ENCODE assay signal across 19 cellular contexts in genomic region chr12:89206375-89206774, GRCh38.
"Had no signal": no experiment of that assay in that cellular context is flagged by ENCODE, and none has a peak within 500 bp of the region (broad histone marks: within the 10 kb centered on the region; RNA-seq: fewer than 3 reads in every experiment).

No MANE protein-coding gene starts in this region.

- H3K9me3 Mint-ChIP-seq: activated CD4-positive, alpha-beta memory T cell treated with anti-CD3 and anti-CD28 coated beads for 36 hours; WTC11 had no signal

- DNase-seq: activated CD4-positive, alpha-beta memory T cell treated with anti-CD3 and anti-CD28 coated beads for 36 hours; activated CD4-positive, alpha-beta T cell treated with anti-CD3 and anti-CD28 coated beads for 36 hours; activated naive CD4-positive, alpha-beta T cell; activated naive CD8-positive, alpha-beta T cell treated with anti-CD3 and anti-CD28 coated beads, Interleukin-2, amount 10 ng/mL, durations not matched to agents 7 days and 5 days; activated T-cell treated with anti-CD3 and anti-CD28 coated beads for 4 hours; amygdala; erythroblast; foreskin melanocyte; head of caudate nucleus; stimulated activated CD4-positive, alpha-beta T cell treated with anti-CD3 and anti-CD28 coated beads, Interleukin-12 subunit alpha, Interleukin-12 subunit beta, amount 100 ng/mL, for 4 hours; stimulated activated CD4-positive, alpha-beta T cell treated with anti-CD3 and anti-CD28 coated beads, Interleukin-1b, Interleukin-23, amount 100 ng/mL, for 48 hours; stimulated activated CD8-positive, alpha-beta memory T cell treated with anti-CD3 and anti-CD28 coated beads, Interleukin-4, amount 100 ng/mL, for 48 hours; stimulated activated naive CD4-positive, alpha-beta T cell; T-helper 2 cell; thyroid gland had no signal

- H3K27ac ChIP-seq: prostate gland, right atrium auricular region, thyroid gland had no signal

- H3K27me3 ChIP-seq: right atrium auricular region, thyroid gland had no signal

- H3K9me3 ChIP-seq: prostate gland, right atrium auricular region, thyroid gland had no signal

- H3K4me1 ChIP-seq: prostate gland, right atrium auricular region had no signal

- H3K4me3 ChIP-seq: prostate gland, right atrium auricular region, thyroid gland had no signal

- H3K27ac Mint-ChIP-seq: activated CD4-positive, alpha-beta memory T cell treated with anti-CD3 and anti-CD28 coated beads for 36 hours; activated CD4-positive, alpha-beta T cell treated with anti-CD3 and anti-CD28 coated beads for 36 hours; activated naive CD8-positive, alpha-beta T cell treated with anti-CD3 and anti-CD28 coated beads, Interleukin-2, amount 10 ng/mL, durations not matched to agents 7 days and 5 days; activated T-helper 1 cell treated with anti-CD3 and anti-CD28 coated beads, Interleukin-12 subunit alpha, Interleukin-12 subunit beta, Interleukin-2, Interleukin-4 antibody, amounts not matched to agents 30 ng/mL and 10 ng/mL and 1 ng/mL, durations not matched to agents 14 hours and 24 hours and 36 hours; WTC11 had no signal

- H3K27me3 Mint-ChIP-seq: activated CD4-positive, alpha-beta memory T cell treated with anti-CD3 and anti-CD28 coated beads for 36 hours; activated CD4-positive, alpha-beta T cell treated with anti-CD3 and anti-CD28 coated beads for 36 hours; activated naive CD8-positive, alpha-beta T cell treated with anti-CD3 and anti-CD28 coated beads, Interleukin-2, amount 10 ng/mL, durations not matched to agents 7 days and 5 days had no signal

- ATAC-seq: activated CD4-positive, alpha-beta T cell treated with anti-CD3 and anti-CD28 coated beads for 36 hours; WTC11 had no signal

- H3K36me3 Mint-ChIP-seq: activated CD4-positive, alpha-beta memory T cell treated with anti-CD3 and anti-CD28 coated beads for 36 hours; WTC11 had no signal

- H3K36me3 ChIP-seq: prostate gland, right atrium auricular region, thyroid gland had no signal

- H3K4me3 Mint-ChIP-seq: activated CD4-positive, alpha-beta memory T cell treated with anti-CD3 and anti-CD28 coated beads for 36 hours; activated CD4-positive, alpha-beta T cell treated with anti-CD3 and anti-CD28 coated beads for 36 hours; activated naive CD8-positive, alpha-beta T cell treated with anti-CD3 and anti-CD28 coated beads, Interleukin-2, amount 10 ng/mL, durations not matched to agents 7 days and 5 days; activated T-helper 1 cell treated with anti-CD3 and anti-CD28 coated beads, Interleukin-12 subunit alpha, Interleukin-12 subunit beta, Interleukin-2, Interleukin-4 antibody, amounts not matched to agents 30 ng/mL and 10 ng/mL and 1 ng/mL, durations not matched to agents 14 hours and 24 hours and 36 hours; WTC11 had no signal
